9 cellular contexts compared by ENCODE assay signal in genomic region chr10:5812283-5813090, GRCh38. TPM values are rescaled to one million over a fixed set of nuclear protein-coding genes. Genes with fewer than 3 reads are reported as not detected.
DNase-seq lines count a peak whose midpoint lies in the region; ATAC-seq, FAIRE-seq and TF ChIP-seq lines count a peak whose summit lies in the region.
"Had no signal": no experiment of that assay in that cellular context is flagged by ENCODE, and none has a peak within 500 bp of the region (broad histone marks: within the 10 kb centered on the region; RNA-seq: fewer than 3 reads in every experiment).

No MANE protein-coding gene starts in this region.

- H2AFZ ChIP-seq in GM23338 (no peak overlapping the region), MM.1S (ENCODE audit: low read length) (peak overlapping the region; percentile 84)

- H3K36me3 ChIP-seq in GM23338 (ENCODE audit: insufficient read depth) (no peaks in the 10 kb centered on the region), MM.1S (replicated peaks; ENCODE audit: insufficient read depth, low read length) (no peaks in the 10 kb centered on the region; the same call in 1 of the 2 replicates)

- H3K27me3 Mint-ChIP-seq in GM23338 (ENCODE audit: insufficient read depth, low read depth, poor library complexity) (peaks cover 6% of the 10 kb centered on the region), endothelial cell (ENCODE audit: unreplicated experiment) (peaks cover 7% of the 10 kb centered on the region)
- H3K27me3 Mint-ChIP-seq in activated CD4-positive, alpha-beta memory T cell treated with anti-CD3 and anti-CD28 coated beads, Interleukin-2, amount 10 ng/mL, durations not matched to agents 7 days and 5 days: no peaks in the 10 kb centered on the region
- H3K27me3 Mint-ChIP-seq in stimulated activated naive B cell treated with anti-CD40 and anti-IgM and Interleukin-4, amounts not matched to agents 10 μg/mL and 1 μg/mL and 100 μg/mL, for 72 hours: no peaks in the 10 kb centered on the region

- peaks cover 25% of the 10 kb centered on the region for H3K36me3 Mint-ChIP-seq in GM23338 (ENCODE audit: low read depth)
- H3K36me3 Mint-ChIP-seq in activated CD4-positive, alpha-beta memory T cell treated with anti-CD3 and anti-CD28 coated beads, Interleukin-2, amount 10 ng/mL, durations not matched to agents 7 days and 5 days (ENCODE audit: low read depth): peaks cover 36% of the 10 kb centered on the region
- H3K36me3 Mint-ChIP-seq in endothelial cell (ENCODE audit: low read depth, unreplicated experiment): peaks cover 4% of the 10 kb centered on the region
- peaks cover 37 to 56% of the 10 kb centered on the region in 2 donors for H3K36me3 Mint-ChIP-seq in stimulated activated naive B cell treated with anti-CD40 and anti-IgM and Interleukin-4, amounts not matched to agents 10 μg/mL and 1 μg/mL and 100 μg/mL, for 72 hours

- peak overlapping the region; percentile 90 for H3K4me3 Mint-ChIP-seq in GM23338
- H3K4me3 Mint-ChIP-seq in activated CD4-positive, alpha-beta memory T cell treated with anti-CD3 and anti-CD28 coated beads, Interleukin-2, amount 10 ng/mL, durations not matched to agents 7 days and 5 days: peak overlapping the region; percentile 92
- peak overlapping the region; percentile 98 for H3K4me3 Mint-ChIP-seq in endothelial cell (ENCODE audit: unreplicated experiment)
- peak overlapping the region; percentile 92 to 99 for H3K4me3 Mint-ChIP-seq in stimulated activated naive B cell treated with anti-CD40 and anti-IgM and Interleukin-4, amounts not matched to agents 10 μg/mL and 1 μg/mL and 100 μg/mL, for 72 hours

- no peak for FAIRE-seq in D721Med (lab: Jason Lieb, UNC)
- FAIRE-seq: endometrium had no signal

- H3K4me1 Mint-ChIP-seq in GM23338 (peaks cover 28% of the 10 kb centered on the region), endothelial cell (ENCODE audit: unreplicated experiment) (peaks cover 33% of the 10 kb centered on the region)
- H3K4me1 Mint-ChIP-seq in activated CD4-positive, alpha-beta memory T cell treated with anti-CD3 and anti-CD28 coated beads, Interleukin-2, amount 10 ng/mL, durations not matched to agents 7 days and 5 days: peaks cover 58% of the 10 kb centered on the region
- H3K4me1 Mint-ChIP-seq in stimulated activated naive B cell treated with anti-CD40 and anti-IgM and Interleukin-4, amounts not matched to agents 10 μg/mL and 1 μg/mL and 100 μg/mL, for 72 hours: peaks cover 31 to 61% of the 10 kb centered on the region in 2 donors

- H4K20me1 ChIP-seq in GM23338 (replicated peaks; ENCODE audit: insufficient read depth): peaks cover 41% of the 10 kb centered on the region
- peaks cover 36% of the 10 kb centered on the region for H4K20me1 ChIP-seq in MM.1S (ENCODE audit: insufficient read depth, low read length)

- H3K9me2 ChIP-seq in GM23338 (ENCODE audit: insufficient read depth) (no peaks in the 10 kb centered on the region; the same call in 1 of the 2 replicates), MM.1S (replicated peaks; ENCODE audit: insufficient read depth, low read length) (no peaks in the 10 kb centered on the region)

- peak overlapping the region; percentile 73 for H3K4me3 ChIP-seq in GM23338
- peak overlapping the region; percentile 95 for H3K4me3 ChIP-seq in MM.1S (ENCODE audit: low read length)

- H3K9me3 ChIP-seq in MM.1S (replicated peaks; ENCODE audit: insufficient read depth, low read length): no peaks in the 10 kb centered on the region

- ATAC-seq in GM23338: peak; percentile 70
- ATAC-seq in stimulated activated naive B cell treated with anti-CD40 and anti-IgM and Interleukin-4, amounts not matched to agents 10 μg/mL and 1 μg/mL and 100 μg/mL, for 72 hours (replicated peaks): peak; percentile 14 to 24

- H3K79me2 ChIP-seq in GM23338 (replicated peaks; ENCODE audit: insufficient read depth) (peaks cover 65% of the 10 kb centered on the region), MM.1S (ENCODE audit: low read length) (peaks cover 57% of the 10 kb centered on the region)

- H3K27ac ChIP-seq in GM23338 (ENCODE audit: low read depth) (peak overlapping the region; percentile 99), MM.1S (ENCODE audit: low read length) (peak overlapping the region; percentile 89)

- H3K27ac Mint-ChIP-seq in GM23338: peak overlapping the region; percentile 94
- H3K27ac Mint-ChIP-seq in activated CD4-positive, alpha-beta memory T cell treated with anti-CD3 and anti-CD28 coated beads, Interleukin-2, amount 10 ng/mL, durations not matched to agents 7 days and 5 days: peak overlapping the region; percentile 79
- H3K27ac Mint-ChIP-seq in endothelial cell (ENCODE audit: unreplicated experiment): peak overlapping the region; percentile 86
- peak overlapping the region; percentile 96 for H3K27ac Mint-ChIP-seq in stimulated activated naive B cell treated with anti-CD40 and anti-IgM and Interleukin-4, amounts not matched to agents 10 μg/mL and 1 μg/mL and 100 μg/mL, for 72 hours

- POLR2A ChIA-PET in activated CD4-positive, alpha-beta memory T cell treated with anti-CD3 and anti-CD28 coated beads, Interleukin-2, amount 10 ng/mL, durations not matched to agents 7 days and 5 days (lab: Charles Lee): interaction anchor here (0.6 to 2.8 kb wide), 19 partner anchors 7 to 508 kb away, joined by 3 to 42 read pairs (median 4); partner anchors contain the start of genes ANKRD16, FBH1, IL15RA and TASOR2

- no peaks in the 10 kb centered on the region for H3K9me3 Mint-ChIP-seq in GM23338
- H3K9me3 Mint-ChIP-seq in activated CD4-positive, alpha-beta memory T cell treated with anti-CD3 and anti-CD28 coated beads, Interleukin-2, amount 10 ng/mL, durations not matched to agents 7 days and 5 days: no peaks in the 10 kb centered on the region
- H3K9me3 Mint-ChIP-seq in endothelial cell (ENCODE audit: unreplicated experiment): no peaks in the 10 kb centered on the region
- no peaks in the 10 kb centered on the region for H3K9me3 Mint-ChIP-seq in stimulated activated naive B cell treated with anti-CD40 and anti-IgM and Interleukin-4, amounts not matched to agents 10 μg/mL and 1 μg/mL and 100 μg/mL, for 72 hours

- peak overlapping the region; percentile 98 for H3K9ac ChIP-seq in MM.1S (ENCODE audit: low read length)

- H3F3A ChIP-seq in GM23338 (replicated peaks; ENCODE audit: low read depth) (no peaks in the 10 kb centered on the region), MM.1S (ENCODE audit: insufficient read depth, low read length) (peaks cover 19% of the 10 kb centered on the region; the same call in 1 of the 2 replicates)

- H3K4me2 ChIP-seq in GM23338 (peak overlapping the region; percentile 87), MM.1S (ENCODE audit: low read depth, low read length) (peak overlapping the region; percentile 81)

- TF ChIP-seq CTCF in GM23338 (conservative IDR thresholded peaks at IDR 0.05; ENCODE audit: low read depth in 2 of 2) (no peak), MM.1S (IDR thresholded peaks at IDR 0.05; ENCODE audit: low read length) (no peak), endothelial cell (IDR thresholded peaks at IDR 0.05; ENCODE audit: unreplicated experiment) (no peak), D721Med (IDR thresholded peaks at IDR 0.05; ENCODE audit: insufficient read depth, missing control alignments) (no peak)

- in situ Hi-C loops in G401 (cut with HindIII; ENCODE audit: low sequenced_read_pairs): no loop called here

- H3K4me1 ChIP-seq in GM23338 (ENCODE audit: insufficient read depth): peaks cover 25% of the 10 kb centered on the region
- H3K4me1 ChIP-seq in MM.1S (ENCODE audit: low read length): peaks cover 25% of the 10 kb centered on the region

- CTCF ChIA-PET in activated CD4-positive, alpha-beta memory T cell treated with anti-CD3 and anti-CD28 coated beads, Interleukin-2, amount 10 ng/mL, durations not matched to agents 7 days and 5 days (lab: Charles Lee): no interaction called here

- DNase-seq in G401 (ENCODE audit: low spot score) (peak; percentile 34), GM23338 (ENCODE audit: low spot score) (peak; percentile 59), MM.1S (peak; percentile 44), endothelial cell (ENCODE audit: low spot score) (peak; percentile 54), mucosa of gallbladder (ENCODE audit: low spot score) (peak; percentile 20), D721Med (ENCODE audit: insufficient read length, low spot score) (no peak)
- peak; percentile 54 for DNase-seq in activated CD4-positive, alpha-beta memory T cell treated with anti-CD3 and anti-CD28 coated beads, Interleukin-2, amount 10 ng/mL, durations not matched to agents 7 days and 5 days
- DNase-seq in stimulated activated naive B cell treated with anti-CD40 and anti-IgM and Interleukin-4, amounts not matched to agents 10 μg/mL and 1 μg/mL and 100 μg/mL, for 72 hours: no peak

- H3K27me3 ChIP-seq in GM23338 (ENCODE audit: insufficient read depth) (no peaks in the 10 kb centered on the region), MM.1S (replicated peaks; ENCODE audit: insufficient read depth, low read length) (no peaks in the 10 kb centered on the region)

TF ChIP-seq in GM23338, 12 proteins besides CTCF, POLR2A, EP300 and RAD21 (continues in another document):
- TF ChIP-seq STAT1 (IDR thresholded peaks at IDR 0.05; ENCODE audit: unreplicated experiment): no peak
- no peak for TF ChIP-seq JUNB (IDR thresholded peaks at IDR 0.05; ENCODE audit: unreplicated experiment)
- no peak for TF ChIP-seq EZH2phosphoT487 (IDR thresholded peaks at IDR 0.05; ENCODE audit: unreplicated experiment)
- no peak for TF ChIP-seq EZH2 (IDR thresholded peaks at IDR 0.05; ENCODE audit: low read depth, unreplicated experiment)
- TF ChIP-seq ETS1 (IDR thresholded peaks at IDR 0.05): no peak

RNA-seq across cellular contexts. Expression of gene GDI2, which starts 0.7 kb away (rescaled TPM):
- 473 and 615 TPM in 2 replicates for total RNA-seq in G401 (2014; rRNA removed; shearing (Covaris generic))
- 454 and 505 TPM in 2 replicates for total RNA-seq in GM23338 (2014; rRNA removed; shearing (Covaris generic))
- 235 and 269 TPM in 2 replicates for polyA plus RNA-seq in GM23338 (2016; fragmentation: Nextera tagmentation; extraction: Ambion mirVana)
- total RNA-seq in activated CD4-positive, alpha-beta memory T cell treated with anti-CD3 and anti-CD28 coated beads, Interleukin-2, amount 10 ng/mL, durations not matched to agents 7 days and 5 days: 100 to 1,000 TPM; 218 to 220 TPM
- total RNA-seq in endothelial cell (ENCODE audit: unreplicated experiment): 320 TPM
- total RNA-seq in mucosa of gallbladder: 205 TPM

Comparison
In these comparisons a context has a peak if more than half of its experiments do, and no peak if none do; other contexts are left out.
1. DNase-seq: peak in G401 (single experiment), GM23338 (single experiment), MM.1S (single experiment), activated CD4-positive, alpha-beta memory T cell treated with anti-CD3 and anti-CD28 coated beads, Interleukin-2, amount 10 ng/mL, durations not matched to agents 7 days and 5 days (single experiment), endothelial cell (single experiment) and mucosa of gallbladder (single experiment); none in stimulated activated naive B cell treated with anti-CD40 and anti-IgM and Interleukin-4, amounts not matched to agents 10 μg/mL and 1 μg/mL and 100 μg/mL, for 72 hours (single experiment) and D721Med (single experiment).
2. Peak in every context shown above with its lines, with median percentiles within 50 percentile points of each other: H3K27ac Mint-ChIP-seq and H3K4me3 Mint-ChIP-seq.